7 cellular contexts compared by ENCODE assay signal in the genomic region with DNA sequence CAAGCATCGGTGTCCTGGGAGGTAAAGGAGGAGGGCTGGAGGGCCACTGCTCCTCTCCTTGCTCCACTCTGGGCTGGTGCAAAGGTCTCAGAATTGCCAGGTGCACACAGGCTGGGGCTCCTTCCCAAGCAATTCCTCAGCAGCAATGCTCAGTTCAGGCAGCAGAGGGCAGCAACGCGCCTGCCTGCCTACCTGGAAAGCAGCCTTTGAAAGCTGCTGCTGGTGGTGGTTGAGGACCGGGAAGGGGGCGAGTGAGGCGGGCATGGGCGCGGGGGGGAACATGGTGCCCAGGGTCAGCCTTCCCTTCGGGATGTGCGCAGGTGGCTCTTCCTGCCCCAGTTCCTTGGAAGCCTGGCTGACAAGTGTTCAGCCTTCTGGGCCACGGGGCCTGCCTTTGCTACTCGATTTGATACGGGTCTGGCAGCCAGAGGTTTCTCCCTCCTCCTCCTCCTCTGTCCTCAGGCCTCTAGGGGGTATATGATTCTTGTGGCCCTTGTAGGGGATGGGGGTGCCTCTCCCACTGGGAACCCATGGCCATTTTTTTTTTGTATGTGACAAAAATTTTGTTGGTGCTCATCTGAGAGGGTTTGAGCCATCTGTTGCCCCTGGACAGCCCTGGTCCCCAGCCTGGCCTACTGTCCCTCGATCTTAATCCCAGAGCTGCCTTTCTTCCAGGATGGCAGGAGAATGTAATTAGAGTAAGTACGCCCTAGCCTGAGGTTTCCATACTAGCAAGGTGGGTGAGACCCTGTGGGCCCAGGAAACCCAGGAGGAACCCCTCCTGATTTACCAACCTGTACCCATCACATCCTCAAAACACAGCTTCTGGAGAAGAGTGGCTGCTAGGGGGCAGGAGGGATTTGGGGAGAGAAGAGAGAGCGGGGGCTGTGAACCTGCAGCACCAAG. TPM values are rescaled to one million over a fixed set of nuclear protein-coding genes. Genes with fewer than 3 reads are reported as not detected.
DNase-seq lines count a peak whose midpoint lies in the region; ATAC-seq and TF ChIP-seq lines count a peak whose summit lies in the region.

No MANE protein-coding gene starts in this region.

- H2BK15ac ChIP-seq in IMR-90 (ENCODE audit: low read depth, low read length): no peak overlapping the region

- H4K5ac ChIP-seq in IMR-90 (ENCODE audit: low read depth, low read length): peak overlapping the region; percentile 14

- dilution Hi-C loops in IMR-90 (cut with HindIII; ENCODE audit: low sequenced_read_pairs, unreplicated experiment): no loop called here

- WGBS in IMR-90 (ENCODE audit: extremely low coverage in 2 of 2, insufficient read length in 1 of 2), 2 experiments: 29% methylated on average over 3 of the region's 16 CpGs; no CpG with 5 or more reads in 1 of the 2 experiments
- WGBS in esophagus, 2 donors: 11 to 12% methylated on average over 16 of the region's 16 CpGs

- no TSS peak for BruUV-seq in IMR-90 (replicated peaks; lab: Mats Ljungman, UMichigan)

- intact Hi-C loops in IMR-90 (cut with micrococcal nuclease): loop anchor here (1.0 to 10.0 kb wide), 5 partner anchors 91 to 412 kb away; no protein-coding TSS in a partner anchor

- H4K20me1 ChIP-seq in IMR-90 (ENCODE audit: insufficient read depth, low read length) (no peaks in the 10 kb centered on the region; the same call in 1 of the 2 replicates), OCI-LY3 (ENCODE audit: insufficient read depth, low read length) (no peaks in the 10 kb centered on the region)

- H3K27ac ChIP-seq in IMR-90 (ENCODE audit: insufficient read depth, low read length) (no peak overlapping the region), OCI-LY3 (ENCODE audit: low read length) (peak overlapping the region; percentile 16; the same call in 1 of the 2 replicates), esophagus (ENCODE audit: low read depth in 2 of 2, low read length in 1 of 2) (peak overlapping the region; percentile 50 to 92)

- H4K91ac ChIP-seq in IMR-90 (ENCODE audit: insufficient read depth, low read depth, low read length): peak overlapping the region; percentile 25; the same call in 1 of the 2 replicates

- CTCF ChIA-PET in IMR-90 (lab: Yijun Ruan, JAX): interaction anchor here (0.7 to 1.7 kb wide), 8 partner anchors 11 to 412 kb away, joined by 3 to 6 read pairs (median 3); no protein-coding TSS in a partner anchor

- H3K4me3 ChIP-seq in IMR-90 (ENCODE audit: insufficient read depth, low read depth, low read length) (no peak overlapping the region), OCI-LY3 (ENCODE audit: low read length) (peak overlapping the region; percentile 49; the same call in 1 of the 2 replicates), esophagus (ENCODE audit: low read depth in 1 of 2, low read length in 2 of 2) (no peak overlapping the region)

- peaks cover 20% of the 10 kb centered on the region; the same call in 1 of the 2 replicates for H3K9me1 ChIP-seq in IMR-90 (ENCODE audit: insufficient read depth, low read length)

- H2AK5ac ChIP-seq in IMR-90 (ENCODE audit: low read depth, low read length): no peak overlapping the region

- peak; percentile 91 for TF ChIP-seq RAD21 in IMR-90 (IDR thresholded peaks at IDR 0.05; ENCODE audit: low read length)

- H3K79me1 ChIP-seq in IMR-90 (ENCODE audit: low read depth in 1 of 2, low read length in 2 of 2): no peaks in the 10 kb centered on the region

- peak; percentile 89 for TF ChIP-seq CTCF in IMR-90 (conservative IDR thresholded peaks at IDR 0.05; ENCODE audit: low read depth, low read length)
- peak; percentile 93 for TF ChIP-seq CTCF in OCI-LY3 (IDR thresholded peaks at IDR 0.05; ENCODE audit: low read depth, low read length)

- peak; percentile 60 for DNase-seq in IMR-90
- peak; percentile 82 for DNase-seq in activated T-cell treated with anti-CD3 and anti-CD28 coated beads for 48 hours (ENCODE audit: low read depth)
- DNase-seq in myocyte (ENCODE audit: low read depth): peak; percentile 81
- peak; percentile 41 to 64 for DNase-seq in stimulated activated CD8-positive, alpha-beta memory T cell treated with anti-CD3 and anti-CD28 coated beads, Interleukin-7, amount 100 ng/mL, for 4 hours (ENCODE audit: low read depth in 2 of 2)

- H3K27me3 ChIP-seq in IMR-90 (ENCODE audit: control insufficient read depth, insufficient read depth, low read length) (no peaks in the 10 kb centered on the region), OCI-LY3 (ENCODE audit: low read depth, low read length) (no peaks in the 10 kb centered on the region), esophagus (ENCODE audit: control insufficient read depth in 1 of 2, insufficient read depth in 2 of 2, low read length in 2 of 2) (no peaks in the 10 kb centered on the region)

- 0 out of 2 replicates have a peak overlapping the region, but pooled peaks have one; percentile 19 for H3K4ac ChIP-seq in IMR-90 (ENCODE audit: low read depth, low read length)

- H3K56ac ChIP-seq in IMR-90 (ENCODE audit: extremely low read depth, insufficient read depth, low read length): no peak overlapping the region

- H3K9me3 ChIP-seq in IMR-90 (ENCODE audit: control insufficient read depth, insufficient read depth, low read length): no peaks in the 10 kb centered on the region
- H3K9me3 ChIP-seq in OCI-LY3 (ENCODE audit: insufficient read depth, low read length): no peaks in the 10 kb centered on the region
- H3K9me3 ChIP-seq in esophagus (ENCODE audit: control insufficient read depth in 2 of 2, insufficient read depth in 1 of 2, low read depth in 1 of 2, low read length in 1 of 2): no peaks in the 10 kb centered on the region

- H2BK20ac ChIP-seq in IMR-90 (ENCODE audit: low read depth, low read length): no peak overlapping the region

- H3K9ac ChIP-seq in IMR-90 (ENCODE audit: low read depth, low read length) (no peak overlapping the region), OCI-LY3 (ENCODE audit: low read length) (peak overlapping the region; percentile 26; the same call in 1 of the 2 replicates)

- TF ChIP-seq POLR2A in IMR-90 (IDR thresholded peaks at IDR 0.05; ENCODE audit: low read depth, low read length): no peak

- no peak overlapping the region for H3K14ac ChIP-seq in IMR-90 (replicated peaks; ENCODE audit: low read depth, low read length)

- POLR2A ChIA-PET in IMR-90 (lab: Charles Lee; ENCODE audit: unreplicated experiment): interaction anchor here (0.6 kb wide), 1 partner anchor 102 kb away, joined by 3 read pairs; no protein-coding TSS in a partner anchor

- peak overlapping the region; percentile 54; the same call in 1 of the 2 replicates for H3K4me2 ChIP-seq in IMR-90 (ENCODE audit: low read depth, low read length)
- H3K4me2 ChIP-seq in OCI-LY3 (ENCODE audit: low read length): peak overlapping the region; percentile 74

- no peak overlapping the region for H2BK120ac ChIP-seq in IMR-90 (ENCODE audit: low read depth, low read length)

- peak overlapping the region; percentile 84 for H2AFZ ChIP-seq in IMR-90 (replicated peaks; ENCODE audit: low read length, poor library complexity)
- no peak overlapping the region for H2AFZ ChIP-seq in OCI-LY3 (ENCODE audit: low read depth, low read length)

- H3K18ac ChIP-seq in IMR-90 (ENCODE audit: low read depth, low read length): no peak overlapping the region

- in situ Hi-C loops in IMR-90 (cut with MboI; ENCODE audit: low sequenced_read_pairs): loop anchor here (5.0 kb wide), 2 partner anchors 100 to 415 kb away; no protein-coding TSS in a partner anchor

- peak overlapping the region; percentile 86 for H2AK9ac ChIP-seq in IMR-90 (replicated peaks; ENCODE audit: low read depth, low read length, poor library complexity)

- H3K23ac ChIP-seq in IMR-90 (ENCODE audit: low read depth, low read length): no peak overlapping the region

- no peaks in the 10 kb centered on the region for H3K79me2 ChIP-seq in OCI-LY3 (ENCODE audit: low read length)

- no peak overlapping the region for H2BK5ac ChIP-seq in IMR-90 (ENCODE audit: low read depth, low read length, poor library complexity, severe bottlenecking)

- peak overlapping the region in 1 of 2 experiments; percentile 45; a peak in 2 of 4 replicates for H4K8ac ChIP-seq in IMR-90 (ENCODE audit: low read depth in 2 of 2, low read length in 2 of 2)

- H3K4me1 ChIP-seq in IMR-90 (ENCODE audit: control insufficient read depth, insufficient read depth, low read length) (peaks cover 17% of the 10 kb centered on the region), OCI-LY3 (ENCODE audit: low read length) (peaks cover 37% of the 10 kb centered on the region), esophagus (ENCODE audit: control insufficient read depth in 2 of 2, insufficient read depth in 2 of 2, low read length in 1 of 2) (peaks cover 15 to 28% of the 10 kb centered on the region in 2 donors)

- ATAC-seq in GM18498 (IDR thresholded peaks at IDR 0.05; ENCODE audit: unreplicated experiment) (peak; percentile 46), IMR-90 (ENCODE audit: low read depth) (peak; percentile 73)

- peaks cover 15% of the 10 kb centered on the region; the same call in 1 of the 2 replicates for H3K36me3 ChIP-seq in IMR-90 (ENCODE audit: control insufficient read depth, insufficient read depth, low read length)
- peaks cover 16% of the 10 kb centered on the region for H3K36me3 ChIP-seq in OCI-LY3 (replicated peaks; ENCODE audit: low read depth, low read length)
- peaks cover 6% of the 10 kb centered on the region in 2 donors for H3K36me3 ChIP-seq in esophagus (ENCODE audit: control insufficient read depth in 2 of 2, insufficient read depth in 2 of 2, low read length in 1 of 2)

RNA-seq across cellular contexts. Expression of gene MRPS18A, which starts 20.1 kb away (rescaled TPM):
- total RNA-seq in IMR-90 (2012; rRNA removed): 43.0 and 47.0 TPM in 2 replicates
- polyA plus RNA-seq in IMR-90 (2012; rRNA removed): 56.6 and 56.8 TPM in 2 replicates
- polyA plus RNA-seq in IMR-90 (2012; cell fraction: cytosol; rRNA removed): 53.5 and 60.4 TPM in 2 replicates
- 24.4 and 30.5 TPM in 2 replicates for polyA plus RNA-seq in IMR-90 (2012; cell fraction: nucleus; rRNA removed; ENCODE audit: low replicate concordance)
- 10 to 100 TPM; 33.3 to 70.0 TPM for polyA plus RNA-seq in esophagus
- total RNA-seq in myocyte: 33.5 and 38.8 TPM in 2 replicates
- polyA plus RNA-seq in myocyte (2012): 41.6 TPM

RNA-seq across cellular contexts. Expression of gene RSPH9, which starts 22.7 kb away (rescaled TPM):
- total RNA-seq in IMR-90 (2012; rRNA removed): under 0.01 and 0.18 TPM in 2 replicates
- polyA plus RNA-seq in IMR-90 (2012; rRNA removed): 0.21 and 0.24 TPM in 2 replicates
- polyA plus RNA-seq in IMR-90 (2012; cell fraction: cytosol; rRNA removed): 0.34 and 0.38 TPM in 2 replicates
- polyA plus RNA-seq in IMR-90 (2012; cell fraction: nucleus; rRNA removed; ENCODE audit: low replicate concordance): 0.14 and 0.24 TPM in 2 replicates
- polyA plus RNA-seq in esophagus: under 1 TPM; 0.14 to 0.16 TPM
- total RNA-seq in myocyte: not detected in 2 replicates
- polyA plus RNA-seq in myocyte (2012): 0.30 TPM

RNA-seq across cellular contexts. Expression of gene MAD2L1BP, which starts 31.9 kb away (rescaled TPM):
- total RNA-seq in IMR-90 (2012; rRNA removed) (28.1 and 31.1 TPM in 2 replicates), myocyte (18.1 and 35.3 TPM in 2 replicates)
- polyA plus RNA-seq in IMR-90 (2012; rRNA removed) (40.4 and 50.2 TPM in 2 replicates), esophagus (10 to 100 TPM; 10.1 to 23.6 TPM)
- 20.9 and 32.3 TPM in 2 replicates for polyA plus RNA-seq in IMR-90 (2012; cell fraction: cytosol; rRNA removed)
- 22.5 and 23.5 TPM in 2 replicates for polyA plus RNA-seq in IMR-90 (2012; cell fraction: nucleus; rRNA removed; ENCODE audit: low replicate concordance)
- polyA plus RNA-seq in myocyte (2012): 24.5 TPM

RNA-seq across cellular contexts. Expression of gene GTPBP2, which starts 38.4 kb away (rescaled TPM):
- total RNA-seq in IMR-90 (2012; rRNA removed): 34.2 and 38.4 TPM in 2 replicates
- polyA plus RNA-seq in IMR-90 (2012; rRNA removed): 79.7 and 86.6 TPM in 2 replicates
- 30.1 and 40.2 TPM in 2 replicates for polyA plus RNA-seq in IMR-90 (2012; cell fraction: cytosol; rRNA removed)
- polyA plus RNA-seq in IMR-90 (2012; cell fraction: nucleus; rRNA removed; ENCODE audit: low replicate concordance): 470 and 640 TPM in 2 replicates
- 10 to 100 TPM; 62.2 to 76.8 TPM for polyA plus RNA-seq in esophagus
- total RNA-seq in myocyte: 33.6 and 35.9 TPM in 2 replicates
- polyA plus RNA-seq in myocyte (2012): 107 TPM
